1 cellular context compared by ENCODE assay signal in the genomic region with DNA sequence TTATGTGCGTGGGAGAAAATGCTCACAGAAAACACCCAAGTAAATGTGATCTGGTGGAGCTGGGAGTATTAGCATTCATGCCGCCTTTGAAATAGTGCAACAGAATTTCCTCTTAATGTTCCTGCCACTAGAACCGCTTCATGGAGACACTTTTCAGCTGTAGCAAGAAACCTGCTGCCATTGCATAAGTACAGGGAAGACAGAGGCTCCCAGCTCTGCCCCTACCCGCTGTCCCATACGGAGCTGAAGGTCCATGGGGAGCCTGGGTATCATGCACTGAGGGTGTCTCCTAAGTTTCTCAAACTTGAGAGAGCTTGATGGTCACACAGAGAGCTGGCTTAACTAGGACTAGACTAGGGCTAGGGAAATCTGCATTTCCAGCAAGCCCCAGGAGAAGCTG.
A peak's percentile ranks its signal among the peaks of the same experiment; 100 is the strongest.
TF ChIP-seq lines count a peak whose summit lies in the region.

No MANE protein-coding gene starts in this region.

TF ChIP-seq in HepG2, 621 proteins besides CTCF, POLR2A, EP300 and RAD21:
- peak; percentile 26 for TF ChIP-seq RBM22 (optimal IDR thresholded peaks at IDR 0.05; ENCODE audit: low read length)
- no peak for TF ChIP-seq ZNF569 (CRISPR knock-in tag; IDR thresholded peaks at IDR 0.05; ENCODE audit: borderline replicate concordance)
- no peak for TF ChIP-seq TERF1 (CRISPR knock-in tag; IDR thresholded peaks at IDR 0.05)
- no peak for TF ChIP-seq ARNTL (CRISPR knock-in tag; IDR thresholded peaks at IDR 0.05)
- no peak for TF ChIP-seq NKX3-1 (CRISPR knock-in tag; IDR thresholded peaks at IDR 0.05)
- TF ChIP-seq MXI1 (IDR thresholded peaks at IDR 0.05; ENCODE audit: borderline replicate concordance, low read depth, low read length), result no peak
TF ChIP-seq in HepG2: peak in this region for 1.
